ENCODE assay signal across 12 cellular contexts in the genomic region with DNA sequence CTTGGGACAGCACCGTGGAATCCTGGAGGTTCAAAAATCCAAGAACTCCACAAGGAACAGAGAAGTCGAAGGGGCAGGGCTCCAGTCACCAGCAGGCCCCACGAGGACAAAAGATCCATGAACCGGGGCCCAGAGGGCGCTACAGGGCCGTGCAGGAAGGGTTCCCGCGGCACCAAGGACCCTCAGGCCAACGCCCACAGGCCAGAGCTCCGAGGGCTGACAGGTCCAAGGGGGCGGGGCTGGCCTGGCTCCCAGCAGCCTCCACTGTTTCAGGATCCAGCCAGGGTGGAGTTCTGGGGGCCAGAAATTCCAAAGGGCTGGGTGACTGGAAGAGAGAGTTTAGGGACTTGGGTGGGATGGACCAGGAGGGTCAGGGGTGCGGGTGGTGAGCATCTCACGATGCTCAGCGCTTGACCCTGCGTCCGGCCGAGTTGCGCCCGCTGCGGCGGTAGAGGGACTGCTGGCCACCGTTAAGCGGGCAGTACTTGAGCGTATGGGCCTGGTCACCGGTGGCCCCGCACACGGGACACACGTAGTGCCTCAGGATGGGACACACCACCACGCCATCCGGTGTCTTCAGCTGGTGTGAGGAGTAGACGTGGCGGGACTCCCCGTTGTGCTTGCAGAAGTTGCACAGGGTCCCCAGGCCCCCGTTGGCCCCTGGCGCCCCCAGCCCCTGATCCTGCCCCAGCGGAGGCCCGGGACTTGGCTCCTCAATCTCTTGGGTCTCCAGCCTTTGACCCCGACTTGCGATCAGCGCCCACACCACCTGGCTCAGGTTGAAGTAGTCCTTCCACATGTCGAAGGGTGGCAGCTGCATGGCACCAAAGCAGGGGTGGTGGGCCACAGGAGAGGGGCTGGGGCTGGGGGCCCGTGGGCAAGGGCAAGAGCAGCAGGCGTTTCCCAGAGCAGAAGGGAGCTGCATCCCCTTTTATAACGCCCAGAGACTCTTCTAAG. TPM values are rescaled to one million over a fixed set of nuclear protein-coding genes. Genes with fewer than 3 reads are reported as not detected.
DNase-seq lines count a peak whose midpoint lies in the region; ATAC-seq, FAIRE-seq and TF ChIP-seq lines count a peak whose summit lies in the region.
"Had no signal": no experiment of that assay in that cellular context is flagged by ENCODE, and none has a peak within 500 bp of the region (broad histone marks: within the 10 kb centered on the region; RNA-seq: fewer than 3 reads in every experiment).

Gene NANOS2, minus strand, starts transcription at position 905 of the 957 bp plus-strand sequence. Its CDS starts 85 bp downstream, at position 820.

- ATAC-seq in A549 (peak; percentile 25 to 78; a peak in 5 of 6 replicates), heart right ventricle (peak in 4 of 8 donors; percentile 12 to 72 (median 56)), HG03432 (IDR thresholded peaks at IDR 0.05; ENCODE audit: unreplicated experiment) (no peak), HG03521 (IDR thresholded peaks at IDR 0.05; ENCODE audit: unreplicated experiment) (no peak), sciatic nerve (no peak)
- ATAC-seq: left colon, Panc1 had no signal

- peaks cover 0 to 41% (median 28%) of the 10 kb centered on the region in 7 donors for H3K27me3 ChIP-seq in heart right ventricle

- no peaks in the 10 kb centered on the region for H3K36me3 ChIP-seq in heart right ventricle

- CTCF ChIA-PET in A549 (lab: Yijun Ruan, JAX), result interaction anchor here (1.0 to 4.4 kb wide), 5 partner anchors 11 to 103 kb away, joined by 3 to 15 read pairs (median 6); partner anchors contain the start of gene MYPOP
- CTCF ChIA-PET in GM10248 (lab: Yijun Ruan, JAX), result no interaction called here

- no peaks in the 10 kb centered on the region for H3K9me3 ChIP-seq in A549
- no peaks in the 10 kb centered on the region for H3K9me3 ChIP-seq in heart right ventricle

- H3K27ac ChIP-seq in A549 (no peak within 1 kb of the TSS), heart right ventricle (no peak within 1 kb of the TSS)
- H3K27ac ChIP-seq: epithelial cell of prostate had no signal

- FAIRE-seq in A549 (lab: Jason Lieb, UNC), result no peak

- in situ Hi-C loops in SK-MEL-5 (cut with HindIII; ENCODE audit: low pct_unique_long_range_greater_than_20kb, low sequenced_read_pairs), result no loop called here

- H3K4me1 ChIP-seq in A549 (no peaks in the 10 kb centered on the region), heart right ventricle (no peaks in the 10 kb centered on the region)

- no peak for TF ChIP-seq EP300 in A549 (IDR thresholded peaks at IDR 0.05)

- H3K4me2 ChIP-seq in A549, result no peak within 1 kb of the TSS

- peak; percentile 21; the same call in 1 of the 3 replicates for TF ChIP-seq CTCF in A549 (IDR thresholded peaks at IDR 0.05)
- peak; percentile 35 for TF ChIP-seq CTCF in GM10248 (IDR thresholded peaks at IDR 0.05; ENCODE audit: control extremely low read depth, extremely low read depth, low read depth, missing control alignments)
- peak in 5 of 9 donors; percentile 10 to 45 (median 28) for TF ChIP-seq CTCF in heart right ventricle (IDR thresholded peaks at IDR 0.05)

- POLR2A ChIA-PET in A549 (lab: Yijun Ruan, JAX) (no interaction called here), GM10248 (lab: Yijun Ruan, JAX) (no interaction called here)

- 64% methylated on average over 38 of the region's 44 CpGs for WGBS in A549 (ENCODE audit: missing lambda C conversion rate)
- WGBS in heart right ventricle, 2 donors, result 62 to 66% methylated on average over 44 of the region's 44 CpGs

- TF ChIP-seq POLR2A in A549 (IDR thresholded peaks at IDR 0.05; ENCODE audit: low read length), result no peak

- DNase-seq in A549 (ENCODE audit: low read depth in 1 of 2, low spot score in 1 of 2) (peak in 1 of 2 experiments; percentile 64), GM10248 (ENCODE audit: extremely low spot score) (no peak), SK-MEL-5 (ENCODE audit: low read depth, low spot score) (peak; percentile 47), heart right ventricle (peak in 1 of 2 donors; percentile 34), DMS153 (lab: John Stamatoyannopoulos, UW) (no peak), sciatic nerve (ENCODE audit: low spot score) (no peak)
- DNase-seq: activated CD4-positive, CD25-positive, alpha-beta regulatory T cell; left colon had no signal

- intact Hi-C loops in heart right ventricle (cut with DNase I) (loop anchor here in 3 of 10 donors (5.0 to 10.0 kb wide), 2 partner anchors 91 to 98 kb away; no protein-coding TSS in a partner anchor), sciatic nerve (cut with DNase I) (no loop called here)

- peak; percentile 37 to 64; a peak in 4 of 5 replicates for TF ChIP-seq RAD21 in A549 (conservative IDR thresholded peaks at IDR 0.05 in 1 of 2, IDR thresholded peaks at IDR 0.05 in 1 of 2)

- H3K4me3 ChIP-seq in A549 (no peak within 1 kb of the TSS), heart right ventricle (no peak within 1 kb of the TSS)

TF ChIP-seq in A549, 52 proteins besides CTCF, POLR2A, EP300 and RAD21:
- TF ChIP-seq SMC3 (IDR thresholded peaks at IDR 0.05) (peak; percentile 9; the same call in 1 of the 3 replicates), FOXS1 (CRISPR knock-in tag; IDR thresholded peaks at IDR 0.05) (no peak)

RNA-seq across cellular contexts. Expression of gene NANOS2, which starts in this region (rescaled TPM):
- polyA plus RNA-seq in A549 (2011; rRNA removed) (not detected in 2 replicates), A549 (2017; fragmentation: RNase III; extraction: RNeasy Plus Mini Kit Qiagen cat#74134 plus additional on column Dnase treatment) (not detected in 3 replicates), heart right ventricle (not detected)
- not detected in 2 replicates for polyA plus RNA-seq in A549 (2012; cell fraction: cytosol; rRNA removed)
- not detected in 2 replicates for polyA plus RNA-seq in A549 (2012; cell fraction: nucleus; rRNA removed)
- polyA minus RNA-seq in A549 (2011; rRNA and poly(A)+ RNA removed), result not detected in 2 replicates
- total RNA-seq in SK-MEL-5 (2014; rRNA removed; shearing (Covaris generic)), result not detected in 2 replicates
- polyA plus RNA-seq in SK-MEL-5 (2015; cell fraction: cytosol; rRNA removed), result not detected in 2 replicates
- polyA plus RNA-seq in SK-MEL-5 (2015; cell fraction: nucleus; rRNA removed), result not detected in 2 replicates
- total RNA-seq in heart right ventricle (not detected), sciatic nerve (not detected)
- total RNA-seq: left colon had no signal

Comparison
In these comparisons a context has a peak if more than half of its experiments do, and no peak if none do; other contexts are left out.
1. Peak in ATAC-seq in A549; RNA of the gene not detected or under 1 TPM.
2. Peak in DNase-seq in SK-MEL-5; RNA of the gene not detected or under 1 TPM.